ENCODE assay signal across 12 cellular contexts in genomic region chr13:23428183-23428528, GRCh38. TPM values are rescaled to one million over a fixed set of nuclear protein-coding genes. Genes with fewer than 3 reads are reported as not detected.
A peak's percentile ranks its signal among the peaks of the same experiment; 100 is the strongest.
DNase-seq lines count a peak whose midpoint lies in the region; ATAC-seq, FAIRE-seq and TF ChIP-seq lines count a peak whose summit lies in the region.
"Had no signal": no experiment of that assay in that cellular context is flagged by ENCODE, and none has a peak within 500 bp of the region (broad histone marks: within the 10 kb centered on the region; RNA-seq: fewer than 3 reads in every experiment).

No MANE protein-coding gene starts in this region.

- no peaks in the 10 kb centered on the region for H3K79me2 ChIP-seq in keratinocyte (ENCODE audit: control insufficient read depth, insufficient read depth, low read length)
- no peaks in the 10 kb centered on the region for H3K79me2 ChIP-seq in smooth muscle cell (ENCODE audit: low read depth)

- H3K9ac ChIP-seq in keratinocyte (ENCODE audit: control insufficient read depth, extremely low read depth, insufficient read depth, low read length) (no peak overlapping the region), smooth muscle cell (ENCODE audit: low read depth) (peak overlapping the region; percentile 76)

- H2AFZ ChIP-seq in keratinocyte (ENCODE audit: control insufficient read depth, low read length) (peak overlapping the region; percentile 88), smooth muscle cell (ENCODE audit: low read depth) (no peak overlapping the region)

- peak; percentile 34 for FAIRE-seq in keratinocyte (lab: Jason Lieb, UNC)
- FAIRE-seq: TTC549 had no signal

- no peaks in the 10 kb centered on the region for H3K36me3 ChIP-seq in keratinocyte (ENCODE audit: control insufficient read depth in 2 of 2, extremely low read depth in 1 of 2, insufficient read depth in 2 of 2, low read length in 2 of 2)
- H3K36me3 ChIP-seq in smooth muscle cell (ENCODE audit: low read depth) = no peaks in the 10 kb centered on the region
- H3K36me3 ChIP-seq in left lung = no peaks in the 10 kb centered on the region

- H3F3A ChIP-seq in smooth muscle cell (ENCODE audit: low read depth) = no peaks in the 10 kb centered on the region

- no peaks in the 10 kb centered on the region for H4K20me1 ChIP-seq in keratinocyte (ENCODE audit: control insufficient read depth, extremely low read depth, insufficient read depth, low read length)
- no peaks in the 10 kb centered on the region for H4K20me1 ChIP-seq in smooth muscle cell (ENCODE audit: low read depth)

- 38% methylated on average over 6 of the region's 6 CpGs for WGBS in smooth muscle cell (ENCODE audit: low lambda C conversion rate)

- H3K27me3 ChIP-seq in keratinocyte (ENCODE audit: control insufficient read depth, extremely low read depth, insufficient read depth, low read length) (peaks cover under 1% of the 10 kb centered on the region), smooth muscle cell (ENCODE audit: low read depth) (no peaks in the 10 kb centered on the region), left lung (peaks cover 0 to 16% of the 10 kb centered on the region in 2 donors)

- peak overlapping the region; percentile 87 for H3K27ac ChIP-seq in caudate nucleus (ENCODE audit: low read depth, low read length)
- H3K27ac ChIP-seq in keratinocyte (ENCODE audit: control insufficient read depth, insufficient read depth, low read length) = no peak overlapping the region
- peak overlapping the region; percentile 90 for H3K27ac ChIP-seq in smooth muscle cell (ENCODE audit: low read depth)
- peak overlapping the region in 1 of 2 donors; percentile 30 for H3K27ac ChIP-seq in left lung

- H3K4me3 ChIP-seq in keratinocyte (ENCODE audit: control insufficient read depth in 2 of 3, extremely low read depth in 1 of 3, insufficient read depth in 2 of 3, low read depth in 1 of 3, low read length in 3 of 3) (no peak overlapping the region), smooth muscle cell (no peak overlapping the region), left lung (no peak overlapping the region)

- intact Hi-C loops in left lung (cut with DNase I) = no loop called here

- TF ChIP-seq CTCF in keratinocyte (optimal IDR thresholded peaks at IDR 0.05 in 1 of 3, IDR thresholded peaks at IDR 0.05 in 1 of 3, conservative IDR thresholded peaks at IDR 0.05 in 1 of 3; ENCODE audit: extremely low read depth in 1 of 3, insufficient read depth in 2 of 3, low read length in 3 of 3) = no peak
- no peak for TF ChIP-seq CTCF in smooth muscle cell (IDR thresholded peaks at IDR 0.05; ENCODE audit: borderline replicate concordance, insufficient read depth, poor library complexity, severe bottlenecking)
- no peak for TF ChIP-seq CTCF in left lung (IDR thresholded peaks at IDR 0.05)

- DNase-seq in LHCN-M2 (ENCODE audit: low read depth) (peak; percentile 37), caudate nucleus (lab: John Stamatoyannopoulos, UW) (peak in 5 of 61 donors; percentile 38 to 64 (median 41)), keratinocyte (ENCODE audit: low read depth, low spot score) (no peak), smooth muscle cell (lab: John Stamatoyannopoulos, UW; ENCODE audit: unreplicated experiment) (no peak), left lung (no peak), UCSD-AML1 (lab: John Stamatoyannopoulos, UW; ENCODE audit: unreplicated experiment) (no peak), LoVo (ENCODE audit: low spot score) (no peak)
- no peak for DNase-seq in activated CD4-positive, alpha-beta T cell treated with anti-CD3 and anti-CD28 coated beads, Interleukin-2, amount 50 U/mL, for 1 hour
- DNase-seq: CD8-positive, alpha-beta T cell; stimulated activated CD4-positive, alpha-beta T cell treated with anti-CD3 and anti-CD28 coated beads, Interleukin-1b, Interleukin-23, amount 100 ng/mL, for 48 hours; stimulated activated naive CD4-positive, alpha-beta T cell had no signal

- H3K4me2 ChIP-seq in keratinocyte (ENCODE audit: control insufficient read depth, extremely low read depth, insufficient read depth, low read depth, low read length) (peak overlapping the region; percentile 59), smooth muscle cell (peak overlapping the region; percentile 63)

- no peak for ATAC-seq in left lung
- ATAC-seq: CD8-positive, alpha-beta T cell had no signal

- dilution Hi-C loops in keratinocyte (cut with MboI; ENCODE audit: extremely low pct_ligation_motif_present, low sequenced_read_pairs) = no loop called here

- H3K9me3 ChIP-seq in keratinocyte (ENCODE audit: control insufficient read depth, low read depth, low read length) = no peaks in the 10 kb centered on the region
- no peaks in the 10 kb centered on the region for H3K9me3 ChIP-seq in smooth muscle cell (replicated peaks; ENCODE audit: low read depth)
- H3K9me3 ChIP-seq in left lung = no peaks in the 10 kb centered on the region

- no peaks in the 10 kb centered on the region for H3K9me1 ChIP-seq in keratinocyte (ENCODE audit: control insufficient read depth, extremely low read depth, insufficient read depth, low read length)

- H3K4me1 ChIP-seq in keratinocyte (ENCODE audit: control insufficient read depth, extremely low read depth, insufficient read depth, low read length) (peaks cover 16% of the 10 kb centered on the region), smooth muscle cell (ENCODE audit: low read depth) (peaks cover 37% of the 10 kb centered on the region), left lung (peaks cover 6 to 10% of the 10 kb centered on the region in 2 donors)

RNA-seq across cellular contexts. Expression of gene SACS, which starts 5.3 kb away (rescaled TPM):
- total RNA-seq in LHCN-M2 (2014; rRNA removed) = 82.8 and 88.1 TPM in 2 replicates
- 10.0 TPM for polyA plus RNA-seq in LHCN-M2 (2012)
- 7.8 to 13.5 TPM (median 11.2 TPM) in 3 replicates for polyA plus RNA-seq in keratinocyte
- polyA plus RNA-seq in keratinocyte (2011; ENCODE audit: low read depth) = 3.7 TPM
- polyA plus RNA-seq in keratinocyte (2011; cell fraction: cytosol; rRNA removed) = 3.8 and 6.8 TPM in 2 replicates
- 15.3 and 22.9 TPM in 2 replicates for polyA plus RNA-seq in keratinocyte (2011; cell fraction: nucleus; rRNA removed)
- polyA plus RNA-seq in keratinocyte (2012; ENCODE audit: low replicate concordance) = 3.2 and 10.5 TPM in 2 replicates
- 43.4 to 82.7 TPM (median 61.2 TPM) in 3 replicates for polyA minus RNA-seq in keratinocyte
- 22.1 TPM for polyA minus RNA-seq in keratinocyte (2011; cell fraction: cytosol; rRNA and poly(A)+ RNA removed)
- polyA minus RNA-seq in keratinocyte (2011; cell fraction: nucleus; rRNA and poly(A)+ RNA removed) = 60.2 and 89.0 TPM in 2 replicates
- total RNA-seq in smooth muscle cell = 40.9 and 48.7 TPM in 2 replicates
- 4.4 and 5.3 TPM in 2 replicates for polyA plus RNA-seq in smooth muscle cell
- total RNA-seq in left lung = 10 to 100 TPM; 10.9 to 11.5 TPM
